Comparison of ENCODE assay signal across 8 cellular contexts in the genomic region with DNA sequence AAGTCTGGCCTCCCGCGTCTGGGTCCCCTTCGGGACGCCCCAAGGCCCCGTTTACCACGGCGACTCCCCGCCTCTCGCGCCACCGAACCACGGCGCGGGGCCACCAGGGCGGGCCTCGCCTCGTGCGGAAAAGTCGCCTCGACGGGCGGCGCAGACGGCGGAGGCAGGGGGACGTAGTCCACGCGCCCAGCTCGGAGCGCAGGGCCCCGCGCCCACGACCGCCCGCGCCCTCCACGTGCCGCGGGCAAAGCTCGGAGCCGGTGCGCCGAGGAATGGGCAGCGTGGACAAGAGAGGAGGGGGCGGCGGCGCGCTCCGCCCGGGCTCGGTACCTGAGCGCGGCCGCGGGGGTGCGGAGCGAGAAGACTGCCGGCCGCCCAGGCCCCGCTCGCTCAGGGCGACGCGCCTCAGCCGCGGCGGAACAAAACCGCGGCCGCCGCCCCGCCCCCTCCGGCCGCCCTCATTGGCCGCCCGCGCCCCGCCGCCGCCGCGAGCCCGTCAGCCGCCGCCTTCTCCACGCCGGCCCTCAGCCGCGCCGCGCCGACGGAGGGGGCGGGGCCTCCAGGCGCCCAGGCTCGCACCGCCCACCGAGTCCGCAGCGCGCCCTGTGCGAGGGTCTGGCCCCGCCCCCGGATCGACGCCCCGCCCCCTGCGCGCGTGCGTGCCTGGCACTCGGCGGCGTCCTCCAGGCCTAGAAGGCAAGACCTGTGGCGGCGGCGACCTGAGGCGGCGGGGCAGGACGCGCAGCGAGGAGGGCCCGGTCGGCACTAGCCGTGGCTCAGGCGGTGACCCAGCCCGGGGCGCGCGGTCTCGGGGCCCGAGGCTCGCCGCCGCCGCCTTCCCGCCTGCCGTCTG. TPM values are rescaled to one million over a fixed set of nuclear protein-coding genes. Genes with fewer than 3 reads are reported as not detected.
DNase-seq lines count a peak whose midpoint lies in the region; ATAC-seq lines count a peak whose summit lies in the region.

TSS of gene FAM53A (minus strand) at position 411 of the 853 bp plus-strand sequence. CDS start 15,572 bp downstream, outside the sequence.

- DNase-seq in A172 (ENCODE audit: low spot score) (peak; percentile 40), NCI-H2227 (lab: John Stamatoyannopoulos, UW; ENCODE audit: unreplicated experiment) (peak; percentile 89), cerebellum (ENCODE audit: low spot score) (peak; percentile 98), kidney glomerular epithelial cell (lab: John Stamatoyannopoulos, UW) (peak; percentile 86)
- DNase-seq in activated CD4-positive, alpha-beta T cell treated with anti-CD3 and anti-CD28 coated beads for 24 hours (ENCODE audit: low read depth in 2 of 2) = peak; percentile 94 to 97
- peak; percentile 96 for DNase-seq in stimulated activated CD4-positive, alpha-beta T cell treated with anti-CD3 and anti-CD28 coated beads, Interleukin-15, amount 100 ng/mL, for 24 hours

- peak; percentile 64 for ATAC-seq in GM18858 (IDR thresholded peaks at IDR 0.05; ENCODE audit: unreplicated experiment)
- ATAC-seq in HG03064 (IDR thresholded peaks at IDR 0.05; ENCODE audit: low read depth, unreplicated experiment) = peak; percentile 70

RNA-seq across cellular contexts. Expression of gene FAM53A, which starts in this region (rescaled TPM):
- 4.1 and 6.0 TPM in 2 replicates for total RNA-seq in A172 (2014; rRNA removed; shearing (Covaris generic))
- total RNA-seq in cerebellum = 1.6 TPM

Comparison
In these comparisons a context has a peak if more than half of its experiments do, and no peak if none do; other contexts are left out.
1. Peak in every context shown above with its lines: DNase-seq and ATAC-seq.
2. DNase-seq: peak in every context shown above with its lines; median percentile 98 in cerebellum; 96 in stimulated activated CD4-positive, alpha-beta T cell treated with anti-CD3 and anti-CD28 coated beads, Interleukin-15, amount 100 ng/mL, for 24 hours; 96 in activated CD4-positive, alpha-beta T cell treated with anti-CD3 and anti-CD28 coated beads for 24 hours; 89 in NCI-H2227; 86 in kidney glomerular epithelial cell; 40 in A172.